ENCODE assay signal across 19 cellular contexts in the genomic region with DNA sequence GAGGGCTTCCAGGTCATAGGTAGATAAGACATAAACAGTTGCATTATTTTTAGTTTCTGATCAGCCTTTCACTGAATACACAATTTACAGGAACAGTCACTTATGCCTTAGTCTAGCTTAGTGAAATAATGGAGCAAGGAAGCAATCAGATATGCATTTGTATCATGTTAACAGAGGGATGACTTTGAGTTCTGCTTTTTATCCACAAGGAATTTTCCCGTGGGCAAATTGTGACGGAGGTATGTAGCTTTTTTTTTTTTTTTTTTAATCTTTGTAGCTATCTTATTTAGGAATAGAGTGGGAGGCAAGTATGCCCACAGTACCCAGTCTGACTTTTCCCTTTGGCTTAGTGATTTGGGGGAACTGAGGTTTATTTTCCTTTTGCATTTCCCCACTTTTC. TPM values are rescaled to one million over a fixed set of nuclear protein-coding genes. Genes with fewer than 3 reads are reported as not detected.
"Had no signal": no experiment of that assay in that cellular context is flagged by ENCODE, and none has a peak within 500 bp of the region (broad histone marks: within the 10 kb centered on the region; RNA-seq: fewer than 3 reads in every experiment).

No MANE protein-coding gene starts in this region.

- H3K9me3 ChIP-seq: breast epithelium, thoracic aorta, uterus had no signal

- H3K36me3 ChIP-seq: breast epithelium, thoracic aorta, uterus had no signal

- H3K27me3 ChIP-seq: breast epithelium, uterus had no signal

- DNase-seq: activated CD4-positive, alpha-beta T cell treated with anti-CD3 and anti-CD28 coated beads, Interleukin-2, amount 50 U/mL, for 1 hour; activated CD8-positive, alpha-beta memory T cell treated with anti-CD3 and anti-CD28 coated beads for 24 hours; activated gamma-delta T cell treated with Interleukin-2 at 50 U/mL for 16 hours; activated naive CD8-positive, alpha-beta T cell treated with anti-CD3 and anti-CD28 coated beads for 36 hours; cerebellar nuclear complex; erythroblast; glutamatergic neuron; kidney glomerular epithelial cell; mesenchymal stem cell; nucleus accumbens; right cardiac atrium; stimulated activated CD4-positive, alpha-beta T cell treated with anti-CD3 and anti-CD28 coated beads, Interleukin-1b, Interleukin-23, amount 100 ng/mL, for 48 hours; SW 1271; uterus had no signal

- H3K27ac ChIP-seq: breast epithelium, thoracic aorta, uterus had no signal

- H3K4me1 ChIP-seq: breast epithelium, uterus had no signal

- H3K4me3 ChIP-seq: breast epithelium, thoracic aorta, uterus had no signal

RNA-seq across cellular contexts. Expression of a gene that starts 3.4 kb away (rescaled TPM):
- total RNA-seq: activated naive CD8-positive, alpha-beta T cell treated with anti-CD3 and anti-CD28 coated beads for 36 hours; breast epithelium; dermis microvascular lymphatic vessel endothelial cell; liver; progenitor cell of endocrine pancreas; right cardiac atrium; uterus had no signal
- polyA plus RNA-seq: liver, right cardiac atrium had no signal

RNA-seq across cellular contexts. Expression of a gene that starts 27.2 kb away (rescaled TPM):
- total RNA-seq: activated naive CD8-positive, alpha-beta T cell treated with anti-CD3 and anti-CD28 coated beads for 36 hours; breast epithelium; dermis microvascular lymphatic vessel endothelial cell; liver; progenitor cell of endocrine pancreas; right cardiac atrium; thoracic aorta; uterus had no signal
- polyA plus RNA-seq: liver, right cardiac atrium had no signal

RNA-seq across cellular contexts. Expression of a gene that starts 37.6 kb away (rescaled TPM):
- total RNA-seq: activated naive CD8-positive, alpha-beta T cell treated with anti-CD3 and anti-CD28 coated beads for 36 hours; breast epithelium; dermis microvascular lymphatic vessel endothelial cell; liver; progenitor cell of endocrine pancreas; right cardiac atrium; thoracic aorta; uterus had no signal
- polyA plus RNA-seq: liver, right cardiac atrium had no signal
